In genomic region chr11:1458340-1459218, GRCh38 we compare ENCODE assay signal across 9 cellular contexts. TPM values are rescaled to one million over a fixed set of nuclear protein-coding genes. Genes with fewer than 3 reads are reported as not detected.
DNase-seq lines count a peak whose midpoint lies in the region; ATAC-seq and TF ChIP-seq lines count a peak whose summit lies in the region.
"Had no signal": no experiment of that assay in that cellular context is flagged by ENCODE, and none has a peak within 500 bp of the region (broad histone marks: within the 10 kb centered on the region; RNA-seq: fewer than 3 reads in every experiment).

No MANE protein-coding gene starts in this region.

- H3K27ac ChIP-seq in breast epithelium (peak overlapping the region in 1 of 2 donors; percentile 81), adrenal gland (peak overlapping the region in 2 of 5 donors; percentile 78 to 84), aorta (ENCODE audit: low read depth in 1 of 2, low read length in 2 of 2) (no peak overlapping the region)

- WGBS in adrenal gland, 4 donors, result 32 to 52% (median 49%) methylated on average over 6 to 18 of the region's 18 CpGs
- WGBS in aorta, 2 donors, result 39 to 45% methylated on average over 15 to 18 of the region's 18 CpGs

- no TSS peak for BruUV-seq in MCF 10A (replicated peaks; lab: Mats Ljungman, UMichigan)

- H3K4me3 ChIP-seq in breast epithelium (peak overlapping the region in 1 of 3 donors; percentile 62), adrenal gland (no peak overlapping the region), aorta (ENCODE audit: low read length in 2 of 2) (no peak overlapping the region)

- H3K4me3 Mint-ChIP-seq in MCF 10A (ENCODE audit: unreplicated experiment) (no peak overlapping the region), progenitor cell of endocrine pancreas (ENCODE audit: low read depth) (no peak overlapping the region)
- H3K4me3 Mint-ChIP-seq: CD4-positive, CD25-positive, alpha-beta regulatory T cell had no signal

- ATAC-seq in aorta (ENCODE audit: low FRiP score) (peak; percentile 68), HG03432 (IDR thresholded peaks at IDR 0.05; ENCODE audit: unreplicated experiment) (no peak)

- no peaks in the 10 kb centered on the region for H3K27me3 ChIP-seq in breast epithelium
- no peaks in the 10 kb centered on the region for H3K27me3 ChIP-seq in adrenal gland
- H3K27me3 ChIP-seq in aorta (ENCODE audit: control insufficient read depth in 1 of 2, insufficient read depth in 2 of 2, low read length in 1 of 2), result no peaks in the 10 kb centered on the region

- H3K36me3 ChIP-seq in breast epithelium (no peaks in the 10 kb centered on the region), adrenal gland (replicated peaks in 1 of 2) (no peaks in the 10 kb centered on the region), aorta (ENCODE audit: control insufficient read depth in 1 of 2, insufficient read depth in 2 of 2, low read length in 1 of 2) (no peaks in the 10 kb centered on the region)

- TF ChIP-seq POLR2A in breast epithelium (IDR thresholded peaks at IDR 0.05) (no peak), adrenal gland (IDR thresholded peaks at IDR 0.05) (no peak)

- H3K9me3 ChIP-seq in breast epithelium, result no peaks in the 10 kb centered on the region
- no peaks in the 10 kb centered on the region for H3K9me3 ChIP-seq in adrenal gland (replicated peaks in 1 of 3)
- H3K9me3 ChIP-seq in aorta (ENCODE audit: control insufficient read depth, low read length), result no peaks in the 10 kb centered on the region

- DNase-seq in MCF 10A (ENCODE audit: unreplicated experiment), result peak; percentile 21
- DNase-seq in breast epithelium (ENCODE audit: low spot score in 2 of 2), result no peak
- DNase-seq in adrenal gland, result peak; percentile 59 to 80 (median 73)
- DNase-seq in islet precursor cell, result peak; percentile 81
- peak; percentile 72 to 90 for DNase-seq in aorta
- DNase-seq in NCI-H146 treated with DMSO at 0.1 percent for 48 hours (lab: John Stamatoyannopoulos, UW; ENCODE audit: unreplicated experiment), result no peak
- no peak for DNase-seq in progenitor cell of endocrine pancreas (ENCODE audit: low spot score, unreplicated experiment)
- DNase-seq: CD4-positive, CD25-positive, alpha-beta regulatory T cell had no signal

- no peaks in the 10 kb centered on the region for H3K9me3 Mint-ChIP-seq in MCF 10A (ENCODE audit: unreplicated experiment)
- no peaks in the 10 kb centered on the region for H3K9me3 Mint-ChIP-seq in progenitor cell of endocrine pancreas (ENCODE audit: low read depth)
- H3K9me3 Mint-ChIP-seq: CD4-positive, CD25-positive, alpha-beta regulatory T cell had no signal

- POLR2A ChIA-PET in MCF 10A (lab: Yijun Ruan, JAX), result no interaction called here

- CTCF ChIA-PET in MCF 10A (lab: Yijun Ruan, JAX), result no interaction called here

- H3K27me3 Mint-ChIP-seq in MCF 10A (ENCODE audit: insufficient read depth, unreplicated experiment) (no peaks in the 10 kb centered on the region), progenitor cell of endocrine pancreas (no peaks in the 10 kb centered on the region)
- H3K27me3 Mint-ChIP-seq: CD4-positive, CD25-positive, alpha-beta regulatory T cell had no signal

- H3K4me1 Mint-ChIP-seq in MCF 10A (ENCODE audit: insufficient read depth, unreplicated experiment) (no peaks in the 10 kb centered on the region), progenitor cell of endocrine pancreas (ENCODE audit: low read depth) (no peaks in the 10 kb centered on the region)

- H3K27ac Mint-ChIP-seq in MCF 10A (ENCODE audit: low read depth, unreplicated experiment), result no peak overlapping the region
- H3K27ac Mint-ChIP-seq in progenitor cell of endocrine pancreas, result no peak overlapping the region

- intact Hi-C loops in MCF 10A (cut with micrococcal nuclease), result no loop called here
- intact Hi-C loops in breast epithelium (cut with DNase I; ENCODE audit: low total_unique reads), result no loop called here
- intact Hi-C loops in adrenal gland (cut with DNase I), result no loop called here
- intact Hi-C loops in aorta (cut with DNase I), result loop anchor here (5.0 kb wide), 1 partner anchor 59 kb away; no protein-coding TSS in a partner anchor

- H3K36me3 Mint-ChIP-seq in MCF 10A (ENCODE audit: insufficient read depth, unreplicated experiment) (no peaks in the 10 kb centered on the region), progenitor cell of endocrine pancreas (ENCODE audit: insufficient read depth) (no peaks in the 10 kb centered on the region)
- H3K36me3 Mint-ChIP-seq: CD4-positive, CD25-positive, alpha-beta regulatory T cell had no signal

- H3K4me1 ChIP-seq in breast epithelium (peaks cover 0 to 3% of the 10 kb centered on the region in 2 donors), adrenal gland (replicated peaks in 1 of 2) (peaks cover 0 to 16% of the 10 kb centered on the region in 2 donors), aorta (ENCODE audit: control insufficient read depth in 1 of 2, insufficient read depth in 2 of 2, low read length in 2 of 2) (no peaks in the 10 kb centered on the region)

- TF ChIP-seq CTCF in MCF 10A (IDR thresholded peaks at IDR 0.05; ENCODE audit: unreplicated experiment), result peak; percentile 30
- no peak for TF ChIP-seq CTCF in breast epithelium (IDR thresholded peaks at IDR 0.05)
- peak in 4 of 6 experiments; percentile 9 to 37 (median 24) for TF ChIP-seq CTCF in adrenal gland (IDR thresholded peaks at IDR 0.05)
- TF ChIP-seq CTCF in progenitor cell of endocrine pancreas (IDR thresholded peaks at IDR 0.05; ENCODE audit: unreplicated experiment), result no peak

RNA-seq across cellular contexts. Expression of gene MOB2, which starts 28.0 kb away (rescaled TPM):
- total RNA-seq in MCF 10A (2022), result 20.1 and 20.2 TPM in 2 replicates
- 10 to 100 TPM; 36.4 to 46.1 (median 37.9) TPM for total RNA-seq in breast epithelium
- total RNA-seq in adrenal gland, result 10 to 100 TPM; 11.2 to 43.3 (median 32.3) TPM
- polyA plus RNA-seq in adrenal gland, result 10 to 100 TPM; 25.6 to 31.9 (median 29.4) TPM
- 10 to 100 TPM; 51.3 to 65.8 TPM for total RNA-seq in aorta
- 100 to 1,000 TPM in 1 of 2 donors, 10 to 100 TPM in 1; 32.4 to 104 TPM for polyA plus RNA-seq in aorta
- total RNA-seq in progenitor cell of endocrine pancreas, result 30.4 and 33.3 TPM in 2 replicates

Comparison
In these comparisons a context has a peak if more than half of its experiments do, and no peak if none do; other contexts are left out.
1. DNase-seq: peak in MCF 10A (single experiment), adrenal gland (7 of 7), islet precursor cell (single experiment) and aorta (2 of 2); none in breast epithelium (0 of 2), NCI-H146 treated with DMSO at 0.1 percent for 48 hours (single experiment) and progenitor cell of endocrine pancreas (single experiment).
2. CTCF ChIP-seq: peak in MCF 10A (single experiment) and adrenal gland (4 of 6); none in breast epithelium (0 of 3) and progenitor cell of endocrine pancreas (single experiment).
3. intact Hi-C loops: an anchor here in aorta (5.0 kb wide); none called in MCF 10A, breast epithelium and adrenal gland.